19 cellular contexts compared by ENCODE assay signal in the genomic region with DNA sequence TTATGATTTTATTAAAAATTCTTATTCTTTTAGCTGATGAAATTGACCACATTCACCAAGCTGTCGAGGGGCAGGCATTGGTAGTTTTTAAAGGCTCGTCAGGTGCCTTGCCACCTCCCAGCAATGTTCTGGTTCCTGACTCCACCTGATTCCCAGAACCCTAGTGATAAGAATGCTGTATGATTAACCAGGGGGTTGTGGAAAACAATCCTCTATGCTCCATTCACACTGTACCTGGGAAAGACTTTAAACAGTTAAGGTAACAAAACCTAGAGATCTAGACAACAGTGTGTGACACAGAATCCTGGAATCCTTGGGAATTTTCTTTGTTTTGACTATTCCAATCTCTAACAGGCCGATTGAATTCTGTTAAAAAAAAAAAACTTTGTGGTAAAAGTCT.
"Had no signal": no experiment of that assay in that cellular context is flagged by ENCODE, and none has a peak within 500 bp of the region (broad histone marks: within the 10 kb centered on the region; RNA-seq: fewer than 3 reads in every experiment).

No MANE protein-coding gene starts in this region.

- ATAC-seq: activated CD8-positive, alpha-beta T cell treated with anti-CD3 and anti-CD28 coated beads for 36 hours; activated naive CD4-positive, alpha-beta T cell treated with anti-CD3 and anti-CD28 coated beads, Interleukin-2, amount 50 U/mL, for 72 hours; foreskin keratinocyte; left cardiac atrium; naive thymus-derived CD4-positive, alpha-beta T cell; right cardiac atrium; T-helper 17 cell had no signal

- H3K4me3 ChIP-seq: coronary artery, lung, skin epidermis, upper lobe of left lung had no signal

- DNase-seq: activated CD4-positive, alpha-beta T cell treated with anti-CD3 and anti-CD28 coated beads for 4 hours; activated CD8-positive, alpha-beta memory T cell treated with anti-CD3 and anti-CD28 coated beads, Interleukin-2, amount 50 U/mL, for 4 hours; activated CD8-positive, alpha-beta T cell treated with anti-CD3 and anti-CD28 coated beads for 36 hours; activated effector memory CD4-positive, alpha-beta T cell treated with anti-CD3 and anti-CD28 coated beads, Interleukin-2, amount 50 U/mL, for 16 hours; activated T-cell treated with anti-CD3 and anti-CD28 coated beads, Interleukin-2, amount 50 U/mL, for 48 hours; caudate nucleus; effector CD4-positive, alpha-beta T cell; foreskin keratinocyte; left cardiac atrium; midbrain; naive thymus-derived CD4-positive, alpha-beta T cell; right cardiac atrium; T-helper 17 cell; upper lobe of left lung had no signal

- H3K27me3 ChIP-seq: neutrophil, upper lobe of left lung had no signal

- H3K27ac ChIP-seq: coronary artery, foreskin keratinocyte, neutrophil, skin epidermis, upper lobe of left lung had no signal

- H3K36me3 ChIP-seq: neutrophil, upper lobe of left lung had no signal

- H3K4me1 ChIP-seq: foreskin keratinocyte, upper lobe of left lung had no signal
